Comparison of ENCODE assay signal across 9 cellular contexts in the genomic region with DNA sequence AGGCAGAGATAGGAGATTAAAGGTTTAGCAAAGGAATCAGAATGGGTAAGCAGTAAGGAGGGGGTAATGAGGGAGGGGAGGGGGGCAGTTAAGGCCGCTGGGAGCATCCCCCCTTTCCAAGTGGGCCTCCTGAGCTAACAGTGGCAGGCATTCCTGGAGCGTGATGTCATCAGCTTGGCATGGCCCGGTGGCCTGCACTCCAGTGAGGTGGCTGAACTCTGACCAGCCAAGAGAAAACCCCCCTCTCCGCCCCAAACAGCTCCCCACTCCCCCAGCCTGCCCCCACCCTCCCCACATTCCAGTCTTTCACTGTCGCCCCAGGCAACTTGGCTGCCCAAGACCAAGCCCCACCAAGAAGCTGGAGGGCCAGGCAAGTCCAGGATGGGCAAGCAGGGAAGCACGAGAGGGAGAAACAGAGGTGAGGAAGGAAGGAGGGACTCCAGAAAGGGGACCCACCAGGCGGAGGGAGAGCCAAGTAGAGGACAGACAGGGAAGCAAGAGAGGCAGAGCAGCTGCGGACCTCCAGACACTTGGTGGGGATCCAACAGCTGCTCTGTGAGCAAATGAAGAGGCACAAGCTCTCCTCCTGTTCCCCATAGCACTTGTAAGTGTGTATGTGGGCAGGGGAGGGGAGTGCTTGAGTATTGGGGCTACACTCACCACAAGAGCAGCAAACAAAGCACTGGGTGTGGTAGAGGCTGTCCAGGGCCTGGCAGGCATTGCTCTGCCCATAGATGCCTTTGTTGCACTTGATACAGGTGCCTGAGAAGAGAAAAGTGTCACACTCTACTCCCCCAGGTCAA. TPM values are rescaled to one million over a fixed set of nuclear protein-coding genes. Genes with fewer than 3 reads are reported as not detected.
DNase-seq lines count a peak whose midpoint lies in the region; ATAC-seq, FAIRE-seq and TF ChIP-seq lines count a peak whose summit lies in the region.
"Had no signal": no experiment of that assay in that cellular context is flagged by ENCODE, and none has a peak within 500 bp of the region (broad histone marks: within the 10 kb centered on the region; RNA-seq: fewer than 3 reads in every experiment).

No MANE protein-coding gene starts in this region.

- TF ChIP-seq RAD21 in A549 (conservative IDR thresholded peaks at IDR 0.05 in 1 of 2, IDR thresholded peaks at IDR 0.05 in 1 of 2) = peak in 1 of 2 experiments; percentile 22; a peak in 1 of 5 replicates

- POLR2A ChIA-PET in A549 (lab: Yijun Ruan, JAX) = interaction anchor here (0.6 to 2.1 kb wide), 11 partner anchors 9 to 117 kb away, joined by 3 to 21 read pairs (median 7); a partner anchor contains a TSS

- WGBS in A549 (ENCODE audit: missing lambda C conversion rate) = 1% methylated on average over 7 of the region's 8 CpGs
- 50 to 69% methylated on average over 8 of the region's 8 CpGs for WGBS in lung, 2 donors

- H3K4me3 ChIP-seq in A549 (peak overlapping the region; percentile 89), lung (no peak overlapping the region)
- H3K4me3 ChIP-seq: psoas muscle had no signal

- H3K4me1 ChIP-seq in A549 = peaks cover 66% of the 10 kb centered on the region
- H3K4me1 ChIP-seq in lung (ENCODE audit: control insufficient read depth in 2 of 2, insufficient read depth in 2 of 2, low read length in 2 of 2) = peaks cover 0 to 18% of the 10 kb centered on the region in 2 donors

- no peaks in the 10 kb centered on the region for H3K9me3 ChIP-seq in A549
- H3K9me3 ChIP-seq in lung (ENCODE audit: control insufficient read depth in 2 of 2, insufficient read depth in 1 of 2, low read length in 1 of 2) = no peaks in the 10 kb centered on the region
- H3K9me3 ChIP-seq: psoas muscle had no signal

- H3K27me3 ChIP-seq in lung (ENCODE audit: control insufficient read depth, insufficient read depth) = no peaks in the 10 kb centered on the region

- CTCF ChIA-PET in A549 (lab: Yijun Ruan, JAX) = interaction anchor here (0.5 to 34.0 kb wide), 15 partner anchors 10 to 421 kb away, joined by 3 to 1206 read pairs (median 4); a partner anchor contains a TSS

- H3K36me3 Mint-ChIP-seq in natural killer cell treated with Interleukin-12 subunit alpha and Interleukin-12 subunit beta and Interleukin-15 and Interleukin-18, amount 100 ng/mL, for 72 hours = no peaks in the 10 kb centered on the region

- H3K9me3 Mint-ChIP-seq in natural killer cell treated with Interleukin-12 subunit alpha and Interleukin-12 subunit beta and Interleukin-15 and Interleukin-18, amount 100 ng/mL, for 72 hours = no peaks in the 10 kb centered on the region

- FAIRE-seq in A549 (lab: Jason Lieb, UNC) = no peak

- H3K4me1 Mint-ChIP-seq in natural killer cell treated with Interleukin-12 subunit alpha and Interleukin-12 subunit beta and Interleukin-15 and Interleukin-18, amount 100 ng/mL, for 72 hours (ENCODE audit: low read depth in 2 of 2) = peaks cover 0 to 7% of the 10 kb centered on the region in 2 donors

- H3K27ac ChIP-seq in A549 = peak overlapping the region; percentile 98 to 100
- peak overlapping the region; percentile 52 to 94 for H3K27ac ChIP-seq in lung (ENCODE audit: low read depth in 1 of 2, low read length in 1 of 2)
- H3K27ac ChIP-seq: psoas muscle had no signal

- TF ChIP-seq POLR2A in A549 (IDR thresholded peaks at IDR 0.05; ENCODE audit: low read length) = no peak

- TF ChIP-seq EP300 in A549 (IDR thresholded peaks at IDR 0.05) = peak; percentile 55 to 77; a peak in 2 of 5 replicates

- peak; percentile 80 to 88 for DNase-seq in A549 (ENCODE audit: low read depth in 1 of 2, low spot score in 1 of 2)
- DNase-seq in HuH-7.5 (ENCODE audit: low spot score) = peak; percentile 91
- DNase-seq in dedifferentiated amniotic fluid mesenchymal stem cell (ENCODE audit: extremely low spot score) = peak; percentile 51
- peak; percentile 84 for DNase-seq in lung (ENCODE audit: low spot score)
- DNase-seq in stimulated activated naive CD4-positive, alpha-beta T cell treated with Interleukin-2 at 50 U/mL for 16 hours (lab: John Stamatoyannopoulos, UW) = no peak
- DNase-seq in natural killer cell treated with Interleukin-12 subunit alpha and Interleukin-12 subunit beta and Interleukin-15 and Interleukin-18, amount 100 ng/mL, for 72 hours (ENCODE audit: low spot score) = no peak
- no peak for DNase-seq in stimulated activated CD4-positive, alpha-beta T cell treated with anti-CD3 and anti-CD28 coated beads, Interleukin-4, amount 100 ng/mL, for 1 hour

- H3K4me3 Mint-ChIP-seq in natural killer cell treated with Interleukin-12 subunit alpha and Interleukin-12 subunit beta and Interleukin-15 and Interleukin-18, amount 100 ng/mL, for 72 hours = no peak overlapping the region

- H3K4me2 ChIP-seq in A549 = peak overlapping the region; percentile 96

- TF ChIP-seq CTCF in A549 (IDR thresholded peaks at IDR 0.05) (no peak), lung (IDR thresholded peaks at IDR 0.05; ENCODE audit: control extremely low read depth, extremely low read depth) (no peak)

- H3K27me3 Mint-ChIP-seq in natural killer cell treated with Interleukin-12 subunit alpha and Interleukin-12 subunit beta and Interleukin-15 and Interleukin-18, amount 100 ng/mL, for 72 hours = peaks cover 16 to 19% of the 10 kb centered on the region in 2 donors

- H3K36me3 ChIP-seq in lung (ENCODE audit: control insufficient read depth in 2 of 2, insufficient read depth in 2 of 2, low read length in 2 of 2) = no peaks in the 10 kb centered on the region

- H3K27ac Mint-ChIP-seq in natural killer cell treated with Interleukin-12 subunit alpha and Interleukin-12 subunit beta and Interleukin-15 and Interleukin-18, amount 100 ng/mL, for 72 hours = no peak overlapping the region

- ATAC-seq in A549 (peak; percentile 42 to 54; a peak in 5 of 6 replicates), lung (ENCODE audit: insufficient read depth, low FRiP score) (peak; percentile 16), GM18517 (IDR thresholded peaks at IDR 0.05; ENCODE audit: unreplicated experiment) (no peak)
- ATAC-seq in natural killer cell treated with Interleukin-12 subunit alpha and Interleukin-12 subunit beta and Interleukin-15 and Interleukin-18, amount 100 ng/mL, for 72 hours = no peak
- ATAC-seq: psoas muscle had no signal

TF ChIP-seq in A549, 52 proteins besides CTCF, POLR2A, EP300 and RAD21 (continues in another document):
- no peak for TF ChIP-seq CBX2 (IDR thresholded peaks at IDR 0.05; ENCODE audit: borderline replicate concordance, low read depth)
- no peak for TF ChIP-seq CHD2 (IDR thresholded peaks at IDR 0.05; ENCODE audit: low read length, partially characterized antibody)
- no peak for TF ChIP-seq RCOR1 (IDR thresholded peaks at IDR 0.05; ENCODE audit: low read depth, low read length)
- TF ChIP-seq BHLHE40 (IDR thresholded peaks at IDR 0.05; ENCODE audit: low read depth, low read length) = no peak

RNA-seq across cellular contexts. Expression of a gene that starts 4.5 kb away (rescaled TPM):
- polyA plus RNA-seq in A549 (2011; rRNA removed) (98.0 and 152 TPM in 2 replicates), A549 (2017; fragmentation: RNase III; extraction: RNeasy Plus Mini Kit Qiagen cat#74134 plus additional on column Dnase treatment) (53.4 to 68.0 TPM (median 59.0 TPM) in 3 replicates), lung (10 to 100 TPM in 1 of 2 donors, 1 to 10 TPM in 1; 7.2 to 23.7 TPM)
- 46.7 and 67.4 TPM in 2 replicates for polyA plus RNA-seq in A549 (2012; cell fraction: cytosol; rRNA removed)
- 71.5 and 76.7 TPM in 2 replicates for polyA plus RNA-seq in A549 (2012; cell fraction: nucleus; rRNA removed)
- polyA minus RNA-seq in A549 (2011; rRNA and poly(A)+ RNA removed) = 137 and 160 TPM in 2 replicates
- total RNA-seq in lung = 10 to 100 TPM; 33.8 to 34.2 TPM
- total RNA-seq in natural killer cell treated with Interleukin-12 subunit alpha and Interleukin-12 subunit beta and Interleukin-15 and Interleukin-18, amount 100 ng/mL, for 72 hours = 1 to 10 TPM in 1 of 2 donors, under 1 TPM in 1; 0.17 to 2.1 TPM

RNA-seq across cellular contexts. Expression of a gene that starts 21.0 kb away (rescaled TPM):
- 69.3 and 76.0 TPM in 2 replicates for polyA plus RNA-seq in A549 (2011; rRNA removed)
- polyA plus RNA-seq in A549 (2012; cell fraction: cytosol; rRNA removed) = 32.4 and 37.5 TPM in 2 replicates
- polyA plus RNA-seq in A549 (2012; cell fraction: nucleus; rRNA removed) = 33.2 and 48.7 TPM in 2 replicates
- polyA plus RNA-seq in A549 (2017; fragmentation: RNase III; extraction: RNeasy Plus Mini Kit Qiagen cat#74134 plus additional on column Dnase treatment) = 35.9 to 42.6 TPM (median 37.3 TPM) in 3 replicates
- 33.1 and 40.3 TPM in 2 replicates for polyA minus RNA-seq in A549 (2011; rRNA and poly(A)+ RNA removed)
- total RNA-seq in lung = 10 to 100 TPM; 47.2 to 49.0 TPM
- polyA plus RNA-seq in lung = 10 to 100 TPM; 28.3 to 45.5 TPM
- total RNA-seq in natural killer cell treated with Interleukin-12 subunit alpha and Interleukin-12 subunit beta and Interleukin-15 and Interleukin-18, amount 100 ng/mL, for 72 hours = 10 to 100 TPM; 34.4 to 56.8 TPM

RNA-seq across cellular contexts. Expression of a gene that starts 32.1 kb away (rescaled TPM):
- polyA plus RNA-seq in A549 (2011; rRNA removed) (9.7 and 10.1 TPM in 2 replicates), A549 (2017; fragmentation: RNase III; extraction: RNeasy Plus Mini Kit Qiagen cat#74134 plus additional on column Dnase treatment) (5.6 to 6.8 TPM (median 5.7 TPM) in 3 replicates), lung (1 to 10 TPM; 7.5 to 8.4 TPM)
- 7.8 and 8.4 TPM in 2 replicates for polyA plus RNA-seq in A549 (2012; cell fraction: cytosol; rRNA removed)
- 18.6 and 22.8 TPM in 2 replicates for polyA plus RNA-seq in A549 (2012; cell fraction: nucleus; rRNA removed)
- polyA minus RNA-seq in A549 (2011; rRNA and poly(A)+ RNA removed) = 16.3 and 18.8 TPM in 2 replicates
- total RNA-seq in lung = 10 to 100 TPM; 10.3 to 14.9 TPM
- 10 to 100 TPM in 1 of 2 donors, 1 to 10 TPM in 1; 2.8 to 10.8 TPM for total RNA-seq in natural killer cell treated with Interleukin-12 subunit alpha and Interleukin-12 subunit beta and Interleukin-15 and Interleukin-18, amount 100 ng/mL, for 72 hours

RNA-seq across cellular contexts. Expression of a gene that starts 48.7 kb away (rescaled TPM):
- polyA plus RNA-seq in A549 (2011; rRNA removed) (214 and 299 TPM in 2 replicates), A549 (2017; fragmentation: RNase III; extraction: RNeasy Plus Mini Kit Qiagen cat#74134 plus additional on column Dnase treatment) (185 to 224 TPM (median 188 TPM) in 3 replicates), lung (10 to 100 TPM; 19.2 to 56.5 TPM)
- polyA plus RNA-seq in A549 (2012; cell fraction: cytosol; rRNA removed) = 236 and 242 TPM in 2 replicates
- 236 and 351 TPM in 2 replicates for polyA plus RNA-seq in A549 (2012; cell fraction: nucleus; rRNA removed)
- polyA minus RNA-seq in A549 (2011; rRNA and poly(A)+ RNA removed) = 261 and 305 TPM in 2 replicates
- total RNA-seq in lung = 10 to 100 TPM; 45.6 to 54.7 TPM
- 100 to 1,000 TPM; 108 to 171 TPM for total RNA-seq in natural killer cell treated with Interleukin-12 subunit alpha and Interleukin-12 subunit beta and Interleukin-15 and Interleukin-18, amount 100 ng/mL, for 72 hours

RNA-seq across cellular contexts. Expression of a gene that starts 56.8 kb away (rescaled TPM):
- polyA plus RNA-seq in A549 (2011; rRNA removed) (283 and 337 TPM in 2 replicates), A549 (2017; fragmentation: RNase III; extraction: RNeasy Plus Mini Kit Qiagen cat#74134 plus additional on column Dnase treatment) (352 to 365 TPM (median 363 TPM) in 3 replicates), lung (100 to 1,000 TPM in 1 of 2 donors, 10 to 100 TPM in 1; 94.6 to 147 TPM)
- 501 and 506 TPM in 2 replicates for polyA plus RNA-seq in A549 (2012; cell fraction: cytosol; rRNA removed)
- 330 and 348 TPM in 2 replicates for polyA plus RNA-seq in A549 (2012; cell fraction: nucleus; rRNA removed)
- polyA minus RNA-seq in A549 (2011; rRNA and poly(A)+ RNA removed) = 282 and 294 TPM in 2 replicates
- total RNA-seq in lung = 100 to 1,000 TPM in 1 of 2 donors, 10 to 100 TPM in 1; 64.8 to 107 TPM
- 100 to 1,000 TPM; 102 to 121 TPM for total RNA-seq in natural killer cell treated with Interleukin-12 subunit alpha and Interleukin-12 subunit beta and Interleukin-15 and Interleukin-18, amount 100 ng/mL, for 72 hours

Comparison
In these comparisons a context has a peak if more than half of its experiments do, and no peak if none do; other contexts are left out.
1. ATAC-seq: peak in A549 (2 of 2) and lung (single experiment); none in GM18517 (single experiment) and natural killer cell treated with Interleukin-12 subunit alpha and Interleukin-12 subunit beta and Interleukin-15 and Interleukin-18, amount 100 ng/mL, for 72 hours (0 of 2).
2. DNase-seq: peak in A549 (2 of 2), HuH-7.5 (single experiment), dedifferentiated amniotic fluid mesenchymal stem cell (single experiment) and lung (single experiment); none in stimulated activated naive CD4-positive, alpha-beta T cell treated with Interleukin-2 at 50 U/mL for 16 hours (single experiment), natural killer cell treated with Interleukin-12 subunit alpha and Interleukin-12 subunit beta and Interleukin-15 and Interleukin-18, amount 100 ng/mL, for 72 hours (single experiment) and stimulated activated CD4-positive, alpha-beta T cell treated with anti-CD3 and anti-CD28 coated beads, Interleukin-4, amount 100 ng/mL, for 1 hour (single experiment).
3. RNA of a gene that starts 4.5 kb away (total RNA-seq): 33.8 to 34.2 TPM in lung; 0.17 to 2.1 TPM in natural killer cell treated with Interleukin-12 subunit alpha and Interleukin-12 subunit beta and Interleukin-15 and Interleukin-18, amount 100 ng/mL, for 72 hours; every median in the first group is over 10 times any median in the second.